1 cellular context compared by ENCODE assay signal in genomic region chr17:28723159-28723835, GRCh38.
TF ChIP-seq lines count a peak whose summit lies in the region.

No MANE protein-coding gene starts in this region.

TF ChIP-seq in WTC11, 78 proteins besides CTCF, POLR2A, EP300 and RAD21:
- TF ChIP-seq MYBL2 (CRISPR knock-in tag; IDR thresholded peaks at IDR 0.05), result 0 out of 2 replicates have a peak, but pooled peaks have one; percentile 18
- 0 out of 2 replicates have a peak, but pooled peaks have one; percentile 43 for TF ChIP-seq ZNF425 (CRISPR knock-in tag; conservative IDR thresholded peaks at IDR 0.05)
- no peak for TF ChIP-seq ZBTB43 (CRISPR knock-in tag; IDR thresholded peaks at IDR 0.05)
